17 cellular contexts compared by ENCODE assay signal in the genomic region with DNA sequence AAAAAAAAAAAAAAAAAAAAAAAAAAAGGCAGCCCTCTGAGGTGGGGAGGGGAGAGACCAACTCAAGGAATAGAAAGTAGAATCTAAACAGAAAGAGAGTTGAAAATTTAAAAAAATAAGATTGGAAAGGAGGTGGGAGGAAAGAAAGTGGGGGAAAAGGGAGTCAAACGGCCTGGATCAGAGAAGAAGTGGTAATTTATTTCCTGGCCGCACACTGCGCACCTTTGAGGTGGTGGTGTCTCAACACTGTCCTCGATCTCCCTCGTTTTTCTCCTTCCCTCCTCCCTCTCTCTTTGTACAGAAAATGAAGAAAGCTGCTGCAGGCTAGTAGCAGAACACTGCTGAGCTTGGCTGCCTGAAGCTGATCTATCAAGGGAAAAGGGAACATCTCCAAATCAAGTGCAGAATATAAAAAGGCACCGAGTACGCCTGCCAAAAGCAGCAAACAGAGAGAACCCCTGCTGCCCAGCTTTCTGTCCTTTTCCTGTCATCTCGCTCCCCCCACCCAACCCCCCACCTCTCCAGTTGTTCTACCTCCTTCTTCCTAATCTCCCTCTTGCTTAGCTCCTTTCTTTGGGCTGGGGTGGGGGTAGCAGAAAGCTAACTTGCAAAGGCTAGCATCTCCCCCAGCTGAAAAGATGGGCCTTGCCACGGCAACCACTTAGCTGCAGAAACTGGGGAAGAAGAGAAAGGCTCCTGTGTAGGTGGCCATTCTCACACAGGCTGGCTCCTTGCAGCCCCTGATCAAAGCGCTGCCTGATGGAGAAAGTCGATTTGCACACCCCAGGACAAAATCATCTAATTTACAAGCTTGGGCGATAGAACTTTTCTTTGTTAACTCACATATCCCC. TPM values are rescaled to one million over a fixed set of nuclear protein-coding genes. Genes with fewer than 3 reads are reported as not detected.
DNase-seq lines count a peak whose midpoint lies in the region; ATAC-seq lines count a peak whose summit lies in the region.
"Had no signal": no experiment of that assay in that cellular context is flagged by ENCODE, and none has a peak within 500 bp of the region (broad histone marks: within the 10 kb centered on the region; RNA-seq: fewer than 3 reads in every experiment).

No MANE protein-coding gene starts in this region.

- H2AK5ac ChIP-seq in mesenchymal stem cell (ENCODE audit: low read length, severe bottlenecking), result no peak overlapping the region

- H2BK15ac ChIP-seq in mesenchymal stem cell (ENCODE audit: low read depth, poor library complexity, severe bottlenecking), result no peak overlapping the region

- no peak overlapping the region for H2AFZ ChIP-seq in mesenchymal stem cell (ENCODE audit: low read depth, low read length)
- H2AFZ ChIP-seq: hepatocyte had no signal

- peak overlapping the region; percentile 17 to 26 for H3K27ac Mint-ChIP-seq in activated naive CD4-positive, alpha-beta T cell treated with anti-CD3 and anti-CD28 coated beads, Interleukin-2, amount 50 U/mL, for 72 hours

- no peaks in the 10 kb centered on the region for H3K9me3 ChIP-seq in mesenchymal stem cell (ENCODE audit: control insufficient read depth, low read length)
- H3K9me3 ChIP-seq: adrenal gland, colonic mucosa, MG63, right lobe of liver had no signal

- H3K4me1 ChIP-seq in mesenchymal stem cell (ENCODE audit: control insufficient read depth, insufficient read depth, low read depth, low read length), result peaks cover 4% of the 10 kb centered on the region
- H3K4me1 ChIP-seq: colonic mucosa, right lobe of liver had no signal

- H2BK120ac ChIP-seq in mesenchymal stem cell (ENCODE audit: low read depth, low read length), result no peak overlapping the region

- H3K27me3 ChIP-seq in mesenchymal stem cell (ENCODE audit: control insufficient read depth in 1 of 2, insufficient read depth in 1 of 2, low read length in 2 of 2), result no peaks in the 10 kb centered on the region
- H3K27me3 ChIP-seq: adrenal gland, colonic mucosa, hepatocyte, MG63, right lobe of liver had no signal

- H3K79me1 ChIP-seq in mesenchymal stem cell (replicated peaks; ENCODE audit: low read length, poor library complexity, severe bottlenecking), result peaks cover 24% of the 10 kb centered on the region

- H3K4me2 ChIP-seq in mesenchymal stem cell (ENCODE audit: low read length, poor library complexity, severe bottlenecking), result no peak overlapping the region
- H3K4me2 ChIP-seq: hepatocyte had no signal

- H3K23ac ChIP-seq in mesenchymal stem cell (ENCODE audit: low read length in 2 of 2), result no peak overlapping the region

- no peak overlapping the region for H3K18ac ChIP-seq in mesenchymal stem cell (ENCODE audit: low read depth in 1 of 2, low read length in 2 of 2)

- peaks cover 57 to 61% of the 10 kb centered on the region in 2 experiments for H3K36me3 ChIP-seq in mesenchymal stem cell (ENCODE audit: control insufficient read depth in 1 of 2, insufficient read depth in 2 of 2, low read depth in 1 of 2, low read length in 2 of 2)
- H3K36me3 ChIP-seq: right lobe of liver had no signal

- no peak overlapping the region for H2BK5ac ChIP-seq in mesenchymal stem cell (ENCODE audit: low read depth, low read length, poor library complexity, severe bottlenecking)

- no peaks in the 10 kb centered on the region for H3K9me3 Mint-ChIP-seq in activated naive CD4-positive, alpha-beta T cell treated with anti-CD3 and anti-CD28 coated beads, Interleukin-2, amount 50 U/mL, for 72 hours

- H4K91ac ChIP-seq in mesenchymal stem cell (ENCODE audit: low read length), result no peak overlapping the region

- no peak overlapping the region for H3K4ac ChIP-seq in mesenchymal stem cell (ENCODE audit: low read depth in 1 of 2, low read length in 2 of 2)

- no peak overlapping the region for H4K8ac ChIP-seq in mesenchymal stem cell (ENCODE audit: low read length)

- no peak for ATAC-seq in activated naive CD4-positive, alpha-beta T cell treated with anti-CD3 and anti-CD28 coated beads, Interleukin-2, amount 50 U/mL, for 72 hours
- ATAC-seq: esophagus mucosa, left colon had no signal

- H3K4me3 ChIP-seq in mesenchymal stem cell (ENCODE audit: insufficient read depth in 1 of 2, low read depth in 1 of 2, low read length in 2 of 2), result no peak overlapping the region
- H3K4me3 ChIP-seq: adrenal gland, colonic mucosa, hepatocyte, MG63, right lobe of liver had no signal

- H3K9ac ChIP-seq in mesenchymal stem cell (ENCODE audit: low read length), result no peak overlapping the region

- no peak overlapping the region for H3K27ac ChIP-seq in mesenchymal stem cell (ENCODE audit: low read length, poor library complexity, severe bottlenecking)
- H3K27ac ChIP-seq: 22Rv1, colonic mucosa, hepatocyte, right lobe of liver had no signal

- H3K36me3 Mint-ChIP-seq in activated naive CD4-positive, alpha-beta T cell treated with anti-CD3 and anti-CD28 coated beads, Interleukin-2, amount 50 U/mL, for 72 hours, result peaks cover 15% of the 10 kb centered on the region in 2 donors

- DNase-seq in NCI-H1092 treated with DMSO at 0.1 percent for 48 hours (lab: John Stamatoyannopoulos, UW) (peak; percentile 46), NCI-H1092 (lab: John Stamatoyannopoulos, UW) (no peak), COR-L47 (lab: John Stamatoyannopoulos, UW) (peak; percentile 6), midbrain (lab: John Stamatoyannopoulos, UW) (peak; percentile 54), DMS 273 (lab: John Stamatoyannopoulos, UW; ENCODE audit: unreplicated experiment) (no peak), mesenchymal stem cell (no peak)
- DNase-seq in activated naive CD4-positive, alpha-beta T cell treated with anti-CD3 and anti-CD28 coated beads, Interleukin-2, amount 50 U/mL, for 72 hours (ENCODE audit: low spot score in 2 of 2), result no peak
- DNase-seq in activated CD8-positive, alpha-beta memory T cell treated with anti-CD3 and anti-CD28 coated beads, Interleukin-2, amount 50 U/mL, for 48 hours, result no peak
- DNase-seq: adrenal gland, colonic mucosa, GDM1, left colon, MG63 had no signal

- H2BK12ac ChIP-seq in mesenchymal stem cell (ENCODE audit: low read length in 2 of 2), result no peak overlapping the region

- no peak overlapping the region for H3K14ac ChIP-seq in mesenchymal stem cell (ENCODE audit: low read length in 2 of 2)

- WGBS in mesenchymal stem cell, result 89% methylated on average over 7 of the region's 12 CpGs

RNA-seq across cellular contexts. Expression of gene AXIN2, which starts 22.5 kb away (rescaled TPM):
- total RNA-seq in activated naive CD4-positive, alpha-beta T cell treated with anti-CD3 and anti-CD28 coated beads, Interleukin-2, amount 50 U/mL, for 72 hours, result 1 to 10 TPM in 1 of 2 donors, under 1 TPM in 1; 0.96 to 3.6 TPM
- 0.17 TPM for polyA plus RNA-seq in mesenchymal stem cell (2013, experiment 1 of 2)
- 0.22 TPM for polyA plus RNA-seq in mesenchymal stem cell (2013, experiment 2 of 2)

Comparison
In these comparisons a context has a peak if more than half of its experiments do, and no peak if none do; other contexts are left out.
1. DNase-seq: peak in NCI-H1092 treated with DMSO at 0.1 percent for 48 hours (single experiment), COR-L47 (single experiment) and midbrain (single experiment); none in NCI-H1092 (single experiment), activated naive CD4-positive, alpha-beta T cell treated with anti-CD3 and anti-CD28 coated beads, Interleukin-2, amount 50 U/mL, for 72 hours (0 of 2), DMS 273 (single experiment), activated CD8-positive, alpha-beta memory T cell treated with anti-CD3 and anti-CD28 coated beads, Interleukin-2, amount 50 U/mL, for 48 hours (single experiment) and mesenchymal stem cell (single experiment).